ENCODE assay signal across 15 cellular contexts in genomic region chr3:134445631-134446030, GRCh38. TPM values are rescaled to one million over a fixed set of nuclear protein-coding genes. Genes with fewer than 3 reads are reported as not detected.
DNase-seq lines count a peak whose midpoint lies in the region; ATAC-seq and TF ChIP-seq lines count a peak whose summit lies in the region.
"Had no signal": no experiment of that assay in that cellular context is flagged by ENCODE, and none has a peak within 500 bp of the region (broad histone marks: within the 10 kb centered on the region; RNA-seq: fewer than 3 reads in every experiment).

No MANE protein-coding gene starts in this region.

- H3K4me1 ChIP-seq in subcutaneous abdominal adipose tissue (ENCODE audit: control insufficient read depth in 5 of 5, insufficient read depth in 5 of 5, low read length in 5 of 5) = peaks cover 6 to 52% (median 41%) of the 10 kb centered on the region in 5 donors
- H3K4me1 ChIP-seq: A549 had no signal

- TF ChIP-seq CTCF in chondrocyte (IDR thresholded peaks at IDR 0.05) = no peak
- no peak for TF ChIP-seq CTCF in WTC11 (IDR thresholded peaks at IDR 0.05)

- no peaks in the 10 kb centered on the region for H3K27me3 ChIP-seq in subcutaneous abdominal adipose tissue (ENCODE audit: control insufficient read depth in 5 of 5, insufficient read depth in 4 of 5, low read length in 5 of 5)
- H3K27me3 ChIP-seq: sigmoid colon had no signal

- H3K27ac ChIP-seq in subcutaneous abdominal adipose tissue (ENCODE audit: low read depth, low read length) = peak overlapping the region; percentile 55
- H3K27ac ChIP-seq: A549, sigmoid colon had no signal

- H3K27ac Mint-ChIP-seq in chondrocyte (ENCODE audit: unreplicated experiment) = peak overlapping the region; percentile 46
- no peak overlapping the region for H3K27ac Mint-ChIP-seq in WTC11
- H3K27ac Mint-ChIP-seq: activated naive CD8-positive, alpha-beta T cell treated with anti-CD3 and anti-CD28 coated beads, Interleukin-2, amount 10 ng/mL, durations not matched to agents 7 days and 5 days; IgD-negative memory B cell had no signal

- H3K4me1 Mint-ChIP-seq in chondrocyte (ENCODE audit: low read depth) (peaks cover 65% of the 10 kb centered on the region), WTC11 (peaks cover 9% of the 10 kb centered on the region)
- H3K4me1 Mint-ChIP-seq: activated naive CD8-positive, alpha-beta T cell treated with anti-CD3 and anti-CD28 coated beads, Interleukin-2, amount 10 ng/mL, durations not matched to agents 7 days and 5 days had no signal

- DNase-seq in NCI-H2171 treated with DMSO at 0.1 percent for 48 hours (lab: John Stamatoyannopoulos, UW) (peak; percentile 46), NCI-H2171 (lab: John Stamatoyannopoulos, UW) (no peak), chondrocyte (ENCODE audit: low spot score) (no peak), kidney glomerular epithelial cell (lab: John Stamatoyannopoulos, UW) (peak; percentile 62), WTC11 (ENCODE audit: low spot score) (no peak), NCI-H146 treated with DMSO at 0.1 percent for 48 hours (lab: John Stamatoyannopoulos, UW; ENCODE audit: unreplicated experiment) (no peak)
- DNase-seq: activated CD4-positive, alpha-beta T cell treated with anti-CD3 and anti-CD28 coated beads, Interleukin-2, amount 50 U/mL, for 4 hours; activated naive CD8-positive, alpha-beta T cell treated with anti-CD3 and anti-CD28 coated beads, Interleukin-2, amount 10 ng/mL, durations not matched to agents 7 days and 5 days; left colon; NCI-H524; sigmoid colon had no signal

- peaks cover 0 to 2% (median 0%) of the 10 kb centered on the region in 5 donors for H3K9me3 ChIP-seq in subcutaneous abdominal adipose tissue (ENCODE audit: control insufficient read depth in 5 of 5, low read length in 5 of 5)
- H3K9me3 ChIP-seq: sigmoid colon had no signal

- no peak overlapping the region for H3K4me3 ChIP-seq in subcutaneous abdominal adipose tissue (ENCODE audit: low read depth in 1 of 5, low read length in 5 of 5)
- H3K4me3 ChIP-seq: A549, sigmoid colon had no signal

- POLR2A ChIA-PET in WTC11 (lab: Charles Lee) = interaction anchor here (1.0 kb wide), 1 partner anchor 22 kb away, joined by 3 read pairs; no protein-coding TSS in a partner anchor

- H3K27me3 Mint-ChIP-seq in chondrocyte (ENCODE audit: low read depth) (no peaks in the 10 kb centered on the region), WTC11 (ENCODE audit: low read depth) (peaks cover 3% of the 10 kb centered on the region; the same call in 1 of the 2 replicates)

- ATAC-seq in WTC11 (no peak), HG03039 (IDR thresholded peaks at IDR 0.05; ENCODE audit: unreplicated experiment) (no peak)
- ATAC-seq: A549, left colon had no signal

- H3K9me3 Mint-ChIP-seq in chondrocyte (ENCODE audit: low read depth) = peaks cover 7% of the 10 kb centered on the region
- H3K9me3 Mint-ChIP-seq in WTC11 = peaks cover 16% of the 10 kb centered on the region
- H3K9me3 Mint-ChIP-seq: activated naive CD8-positive, alpha-beta T cell treated with anti-CD3 and anti-CD28 coated beads, Interleukin-2, amount 10 ng/mL, durations not matched to agents 7 days and 5 days had no signal

- no peak overlapping the region for H3K4me3 Mint-ChIP-seq in chondrocyte (ENCODE audit: unreplicated experiment)
- H3K4me3 Mint-ChIP-seq in WTC11 = no peak overlapping the region
- H3K4me3 Mint-ChIP-seq: activated naive CD8-positive, alpha-beta T cell treated with anti-CD3 and anti-CD28 coated beads, Interleukin-2, amount 10 ng/mL, durations not matched to agents 7 days and 5 days; IgD-negative memory B cell had no signal

- H3K36me3 Mint-ChIP-seq in chondrocyte (ENCODE audit: low read depth) = peaks cover 4% of the 10 kb centered on the region
- H3K36me3 Mint-ChIP-seq in WTC11 = peaks cover 12% of the 10 kb centered on the region

- CTCF ChIA-PET in WTC11 (lab: Charles Lee) = interaction anchor here (1.2 to 2.0 kb wide), 3 partner anchors 13 to 28 kb away, joined by 3 to 8 read pairs (median 3); no protein-coding TSS in a partner anchor

- peak overlapping the region in 1 of 5 donors; percentile 11 for H3K9ac ChIP-seq in subcutaneous abdominal adipose tissue (ENCODE audit: low read length in 5 of 5)

- H3K36me3 ChIP-seq in subcutaneous abdominal adipose tissue (ENCODE audit: control insufficient read depth in 5 of 5, insufficient read depth in 5 of 5, low read length in 5 of 5) = no peaks in the 10 kb centered on the region
- H3K36me3 ChIP-seq: sigmoid colon had no signal

TF ChIP-seq in WTC11, 78 proteins besides CTCF, POLR2A, EP300 and RAD21:
- TF ChIP-seq, protein P1, sequence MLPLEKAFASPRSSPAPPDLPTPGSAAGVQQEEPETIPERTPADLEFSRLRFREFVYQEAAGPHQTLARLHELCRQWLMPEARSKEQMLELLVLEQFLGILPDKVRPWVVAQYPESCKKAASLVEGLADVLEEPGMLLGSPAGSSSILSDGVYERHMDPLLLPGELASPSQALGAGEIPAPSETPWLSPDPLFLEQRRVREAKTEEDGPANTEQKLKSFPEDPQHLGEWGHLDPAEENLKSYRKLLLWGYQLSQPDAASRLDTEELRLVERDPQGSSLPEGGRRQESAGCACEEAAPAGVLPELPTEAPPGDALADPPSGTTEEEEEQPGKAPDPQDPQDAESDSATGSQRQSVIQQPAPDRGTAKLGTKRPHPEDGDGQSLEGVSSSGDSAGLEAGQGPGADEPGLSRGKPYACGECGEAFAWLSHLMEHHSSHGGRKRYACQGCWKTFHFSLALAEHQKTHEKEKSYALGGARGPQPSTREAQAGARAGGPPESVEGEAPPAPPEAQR (CRISPR knock-in tag; IDR thresholded peaks at IDR 0.05) = no peak
- no peak for TF ChIP-seq NFYB (CRISPR knock-in tag; conservative IDR thresholded peaks at IDR 0.05; ENCODE audit: low read depth)
- TF ChIP-seq ZNF232 (CRISPR knock-in tag; IDR thresholded peaks at IDR 0.05) = no peak
- TF ChIP-seq JUN (CRISPR knock-in tag; IDR thresholded peaks at IDR 0.05) = no peak
- TF ChIP-seq ATF3 (CRISPR knock-in tag; conservative IDR thresholded peaks at IDR 0.05) = no peak
TF ChIP-seq in WTC11: peak in this region for 0.

RNA-seq across cellular contexts. Expression of gene ANAPC13, which starts 40.2 kb away (rescaled TPM):
- total RNA-seq in chondrocyte (66.8 to 86.0 TPM (median 81.3 TPM) in 3 replicates), WTC11 (2021) (28.8 to 29.7 TPM (median 29.6 TPM) in 3 replicates)

RNA-seq across cellular contexts. Expression of gene CEP63, which starts 40.2 kb away (rescaled TPM):
- total RNA-seq in chondrocyte = 23.2 to 25.5 TPM (median 24.8 TPM) in 3 replicates
- total RNA-seq in WTC11 (2021) = 23.9 to 28.0 TPM (median 24.9 TPM) in 3 replicates

Comparison
In these comparisons a context has a peak if more than half of its experiments do, and no peak if none do; other contexts are left out.
1. DNase-seq: peak in NCI-H2171 treated with DMSO at 0.1 percent for 48 hours (single experiment) and kidney glomerular epithelial cell (single experiment); none in NCI-H2171 (single experiment), chondrocyte (single experiment), WTC11 (single experiment) and NCI-H146 treated with DMSO at 0.1 percent for 48 hours (single experiment).